8 cellular contexts compared by ENCODE assay signal in genomic region chr17:81034779-81035388, GRCh38. TPM values are rescaled to one million over a fixed set of nuclear protein-coding genes. Genes with fewer than 3 reads are reported as not detected.
DNase-seq lines count a peak whose midpoint lies in the region; ATAC-seq and TF ChIP-seq lines count a peak whose summit lies in the region.

A gene with protein sequence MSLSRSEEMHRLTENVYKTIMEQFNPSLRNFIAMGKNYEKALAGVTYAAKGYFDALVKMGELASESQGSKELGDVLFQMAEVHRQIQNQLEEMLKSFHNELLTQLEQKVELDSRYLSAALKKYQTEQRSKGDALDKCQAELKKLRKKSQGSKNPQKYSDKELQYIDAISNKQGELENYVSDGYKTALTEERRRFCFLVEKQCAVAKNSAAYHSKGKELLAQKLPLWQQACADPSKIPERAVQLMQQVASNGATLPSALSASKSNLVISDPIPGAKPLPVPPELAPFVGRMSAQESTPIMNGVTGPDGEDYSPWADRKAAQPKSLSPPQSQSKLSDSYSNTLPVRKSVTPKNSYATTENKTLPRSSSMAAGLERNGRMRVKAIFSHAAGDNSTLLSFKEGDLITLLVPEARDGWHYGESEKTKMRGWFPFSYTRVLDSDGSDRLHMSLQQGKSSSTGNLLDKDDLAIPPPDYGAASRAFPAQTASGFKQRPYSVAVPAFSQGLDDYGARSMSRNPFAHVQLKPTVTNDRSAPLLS (plus strand): TSS chr17:81035151. CDS start chr17:81035255, 104 bp downstream.

- DNase-seq in CD8-positive, alpha-beta T cell: peak; percentile 96 to 100 (median 98)
- DNase-seq in GM20000 (ENCODE audit: low spot score) (peak; percentile 100), HuH-7.5 (ENCODE audit: low spot score) (peak; percentile 100), OCI-M1 (lab: John Stamatoyannopoulos, UW) (peak; percentile 94), epithelial cell of proximal tubule (ENCODE audit: low read depth) (no peak), mucosa of gallbladder (ENCODE audit: low spot score) (peak; percentile 96)
- DNase-seq in activated T-cell treated with anti-CD3 and anti-CD28 coated beads, Interleukin-2, amount 50 U/mL, for 1 hour: peak; percentile 98
- peak; percentile 98 to 99 for DNase-seq in stimulated activated CD8-positive, alpha-beta memory T cell treated with anti-CD3 and anti-CD28 coated beads, Interleukin-2, amount 100 ng/mL, for 48 hours (ENCODE audit: low read depth in 2 of 2)

- no peaks in the 10 kb centered on the region for H3K27me3 ChIP-seq in CD8-positive, alpha-beta T cell (ENCODE audit: insufficient read depth, low read length)

- CTCF ChIA-PET in CD8-positive, alpha-beta T cell (lab: Charles Lee): interaction anchor here (2.8 to 5.6 kb wide), 3 partner anchors 10 to 67 kb away, joined by 9 to 29 read pairs (median 11); no protein-coding TSS in a partner anchor

- peak; percentile 86 for ATAC-seq in CD8-positive, alpha-beta T cell

- no peaks in the 10 kb centered on the region for H3K27me3 Mint-ChIP-seq in CD8-positive, alpha-beta T cell (ENCODE audit: low read depth)

- peak within 1 kb of the TSS; percentile 40 for H3K27ac ChIP-seq in CD8-positive, alpha-beta T cell (ENCODE audit: low read depth, low read length)

- no peaks in the 10 kb centered on the region for H3K9me3 Mint-ChIP-seq in CD8-positive, alpha-beta T cell

- H3K4me1 ChIP-seq in CD8-positive, alpha-beta T cell (ENCODE audit: insufficient read depth, low read length): peaks cover 11% of the 10 kb centered on the region

- peak within 1 kb of the TSS; percentile 93 for H3K27ac Mint-ChIP-seq in CD8-positive, alpha-beta T cell

- no peaks in the 10 kb centered on the region for H3K9me3 ChIP-seq in CD8-positive, alpha-beta T cell (ENCODE audit: low read length)

- peak within 1 kb of the TSS; percentile 95 for H3K4me3 Mint-ChIP-seq in CD8-positive, alpha-beta T cell

- H3K4me1 Mint-ChIP-seq in CD8-positive, alpha-beta T cell (ENCODE audit: low read depth): peaks cover 25% of the 10 kb centered on the region

- POLR2A ChIA-PET in CD8-positive, alpha-beta T cell (lab: Charles Lee): interaction anchor here (0.9 to 1.0 kb wide), 4 partner anchors 10 to 46 kb away, joined by 3 read pairs; no protein-coding TSS in a partner anchor

- H3K36me3 Mint-ChIP-seq in CD8-positive, alpha-beta T cell: no peaks in the 10 kb centered on the region

- TF ChIP-seq CTCF in CD8-positive, alpha-beta T cell (IDR thresholded peaks at IDR 0.05): no peak
- TF ChIP-seq CTCF in GM20000 (IDR thresholded peaks at IDR 0.05; ENCODE audit: extremely low read depth, missing control alignments): no peak
- no peak for TF ChIP-seq CTCF in epithelial cell of proximal tubule (conservative IDR thresholded peaks at IDR 0.05; ENCODE audit: low read depth, low read length)

- intact Hi-C loops in CD8-positive, alpha-beta T cell (cut with DNase I, micrococcal nuclease): loop anchor here (1.0 to 10.0 kb wide), 8 partner anchors 12 to 450 kb away; partner anchors contain the start of genes NDUFAF8 (in 2 of the 2), TEPSIN (in 2 of the 2) and CHMP6 (in 1 of the 2)

- peak within 1 kb of the TSS; percentile 53 for H3K4me3 ChIP-seq in CD8-positive, alpha-beta T cell (ENCODE audit: low read depth, low read length)
- peak within 1 kb of the TSS; percentile 94 for H3K4me3 ChIP-seq in epithelial cell of proximal tubule (ENCODE audit: low read depth, low read length)

- no peaks in the 10 kb centered on the region for H3K36me3 ChIP-seq in CD8-positive, alpha-beta T cell (ENCODE audit: insufficient read depth, low read length)

RNA-seq across cellular contexts. Expression of the gene that starts here (rescaled TPM):
- total RNA-seq in CD8-positive, alpha-beta T cell: 1 to 10 TPM; 8.5 to 9.1 TPM
- total RNA-seq in epithelial cell of proximal tubule (44.0 and 77.3 TPM in 2 replicates), mucosa of gallbladder (101 TPM)
